27 cellular contexts compared by ENCODE assay signal in genomic region chr14:95356245-95356850, GRCh38.
"Had no signal": no experiment of that assay in that cellular context is flagged by ENCODE, and none has a peak within 500 bp of the region (broad histone marks: within the 10 kb centered on the region; RNA-seq: fewer than 3 reads in every experiment).

No MANE protein-coding gene starts in this region.

- H3K36me3 ChIP-seq: brain microvascular endothelial cell, cardiac muscle cell had no signal

- H3K36me3 Mint-ChIP-seq: activated naive CD4-positive, alpha-beta T cell treated with anti-CD3 and anti-CD28 coated beads, Interleukin-2, amount 10 ng/mL, durations not matched to agents 7 days and 5 days; activated naive CD8-positive, alpha-beta T cell treated with anti-CD3 and anti-CD28 coated beads for 36 hours had no signal

- H3K27ac ChIP-seq: brain microvascular endothelial cell, cardiac muscle cell, RWPE1 had no signal

- ATAC-seq: K562, Panc1, T-helper 17 cell, WTC11 had no signal

- H3K4me3 ChIP-seq: cardiac muscle cell, K562 had no signal

- H3K4me3 Mint-ChIP-seq: activated naive CD4-positive, alpha-beta T cell treated with anti-CD3 and anti-CD28 coated beads, Interleukin-2, amount 10 ng/mL, durations not matched to agents 7 days and 5 days; activated naive CD8-positive, alpha-beta T cell treated with anti-CD3 and anti-CD28 coated beads for 36 hours; T-helper 17 cell; WTC11 had no signal

- H3K27ac Mint-ChIP-seq: activated naive CD4-positive, alpha-beta T cell treated with anti-CD3 and anti-CD28 coated beads, Interleukin-2, amount 10 ng/mL, durations not matched to agents 7 days and 5 days; activated naive CD8-positive, alpha-beta T cell treated with anti-CD3 and anti-CD28 coated beads for 36 hours; activated T-helper 2 cell treated with anti-CD3 and anti-CD28 coated beads, Interferon-gamma antibody, Interleukin-2, Interleukin-4, amounts not matched to agents 10 μg/mL and 5 μg/mL and 100 μg/mL, durations not matched to agents 14 hours and 24 hours and 36 hours; T-helper 17 cell; WTC11 had no signal

- DNase-seq: activated CD4-positive, alpha-beta T cell treated with anti-CD3 and anti-CD28 coated beads for 48 hours; activated CD4-positive, alpha-beta T cell treated with anti-CD3 and anti-CD28 coated beads, Interleukin-2, amount 50 U/mL, for 4 hours; activated CD4-positive, CD25-positive, alpha-beta regulatory T cell treated with anti-CD3 and anti-CD28 coated beads, Interleukin-2, amount 50 U/mL, for 72 hours; activated gamma-delta T cell treated with Interleukin-2 at 50 U/mL for 16 hours; activated naive CD4-positive, alpha-beta T cell treated with anti-CD3 and anti-CD28 coated beads, Interleukin-2, amount 10 ng/mL, durations not matched to agents 7 days and 5 days; activated naive CD8-positive, alpha-beta T cell treated with anti-CD3 and anti-CD28 coated beads for 36 hours; activated T-cell treated with anti-CD3 and anti-CD28 coated beads for 4 hours; activated T-cell treated with anti-CD3 and anti-CD28 coated beads, Interleukin-2, amount 50 U/mL, for 48 hours; brain microvascular endothelial cell; cerebellar nuclear complex; MM.1S; NCI-H1105; NCI-H1436; NCI-H1694 treated with DMSO at 0.1 percent for 48 hours; NCI-H2029 treated with DMSO at 0.1 percent for 48 hours; NCI-H446; NK-92 treated with Interleukin-12 subunit alpha and Interleukin-12 subunit beta, amount 100 ng/mL, for 24 hours; OCI-M1; SHP77 treated with DMSO at 0.1 percent for 48 hours; T-helper 17 cell; T-helper 9 cell had no signal

- H3K4me1 Mint-ChIP-seq: activated naive CD4-positive, alpha-beta T cell treated with anti-CD3 and anti-CD28 coated beads, Interleukin-2, amount 10 ng/mL, durations not matched to agents 7 days and 5 days; activated naive CD8-positive, alpha-beta T cell treated with anti-CD3 and anti-CD28 coated beads for 36 hours had no signal
